ENCODE assay signal across 8 cellular contexts in the genomic region with DNA sequence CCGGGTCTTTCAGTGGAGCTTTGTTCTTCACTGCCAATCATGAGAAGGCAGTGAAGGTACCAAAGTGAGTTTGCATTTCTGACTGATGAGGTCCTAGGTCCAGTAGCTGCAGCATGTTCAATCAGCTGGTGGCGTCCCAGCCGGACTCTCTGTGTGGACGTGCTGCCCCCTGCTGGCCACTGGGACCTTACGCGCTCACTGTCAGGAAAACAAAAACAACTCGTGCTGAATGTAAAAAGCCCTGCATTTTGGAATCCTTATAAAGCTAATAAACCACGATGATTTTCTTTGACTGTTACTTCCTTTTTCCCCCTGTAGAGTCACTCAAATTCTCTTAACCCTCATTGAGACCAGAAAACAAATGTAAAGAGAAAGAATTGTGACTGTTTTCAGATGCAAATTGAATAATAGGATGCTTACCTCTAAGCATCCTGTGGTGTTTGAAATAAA. TPM values are rescaled to one million over a fixed set of nuclear protein-coding genes. Genes with fewer than 3 reads are reported as not detected.
DNase-seq lines count a peak whose midpoint lies in the region; ATAC-seq, FAIRE-seq and TF ChIP-seq lines count a peak whose summit lies in the region.

No MANE protein-coding gene starts in this region.

- no peak for FAIRE-seq in pancreas (lab: Jason Lieb, UNC)

- ATAC-seq in GM18502 (IDR thresholded peaks at IDR 0.05; ENCODE audit: poor library complexity, unreplicated experiment) = peak; percentile 51
- peak; percentile 33 to 65 (median 61) for ATAC-seq in pancreas

- in situ Hi-C loops in transverse colon (cut with MboI; ENCODE audit: low pct_ligation_motif_present in 1 of 4, low pct_unique_long_range_greater_than_20kb in 1 of 4, low sequenced_read_pairs in 3 of 4) = loop anchor here (10.0 to 25.0 kb wide), 3 partner anchors 367 to 642 kb away; a partner anchor contains a TSS

- no peak for TF ChIP-seq POLR2A in transverse colon (IDR thresholded peaks at IDR 0.05)

- H3K4me3 Mint-ChIP-seq in glutamatergic neuron (ENCODE audit: unreplicated experiment) = no peak overlapping the region

- H3K36me3 ChIP-seq in MG63 (no peaks in the 10 kb centered on the region), pancreas (no peaks in the 10 kb centered on the region), transverse colon (no peaks in the 10 kb centered on the region)

- TF ChIP-seq CTCF in glutamatergic neuron (IDR thresholded peaks at IDR 0.05; ENCODE audit: partially characterized antibody, unreplicated experiment) (peak; percentile 96), pancreas (IDR thresholded peaks at IDR 0.05) (peak; percentile 90 to 98 (median 94)), transverse colon (IDR thresholded peaks at IDR 0.05) (peak; percentile 87 to 95 (median 93))

- no peak overlapping the region for H3K27ac ChIP-seq in pancreas
- no peak overlapping the region for H3K27ac ChIP-seq in transverse colon

- 0 to 1% methylated on average over 8 of the region's 8 CpGs for WGBS in pancreas, 2 donors
- WGBS in transverse colon (ENCODE audit: low coverage in 1 of 2), 2 donors = 0 to 2% methylated on average over 4 to 8 of the region's 8 CpGs

- no peaks in the 10 kb centered on the region for H3K9me3 ChIP-seq in MG63
- no peaks in the 10 kb centered on the region for H3K9me3 ChIP-seq in pancreas
- H3K9me3 ChIP-seq in transverse colon = no peaks in the 10 kb centered on the region

- H3K4me3 ChIP-seq in MG63 (no peak overlapping the region), pancreas (no peak overlapping the region), transverse colon (no peak overlapping the region)

- no peak for TF ChIP-seq EP300 in transverse colon (IDR thresholded peaks at IDR 0.05; ENCODE audit: low read depth)

- DNase-seq in 8988T (peak; percentile 40), MG63 (peak; percentile 71), SK-N-DZ (ENCODE audit: low spot score) (peak; percentile 82), glutamatergic neuron (peak; percentile 94), pancreas (peak; percentile 80 to 97 (median 91)), transverse colon (peak; percentile 91)
- DNase-seq in activated naive CD4-positive, alpha-beta T cell (lab: John Stamatoyannopoulos, UW) = peak; percentile 38 to 66 (median 61)

- intact Hi-C loops in pancreas (cut with DNase I) (loop anchor here in 2 of 3 donors (5.0 to 10.0 kb wide), 2 partner anchors 195 to 372 kb away; no protein-coding TSS in a partner anchor), transverse colon (cut with DNase I; ENCODE audit: low total_unique reads) (loop anchor here (10.0 kb wide), 1 partner anchor 645 kb away; no protein-coding TSS in a partner anchor)

- peaks cover 13% of the 10 kb centered on the region for H3K27me3 ChIP-seq in MG63
- no peaks in the 10 kb centered on the region for H3K27me3 ChIP-seq in pancreas
- peaks cover 26% of the 10 kb centered on the region for H3K27me3 ChIP-seq in transverse colon

- peaks cover 6 to 15% (median 7%) of the 10 kb centered on the region in 3 donors for H3K4me1 ChIP-seq in pancreas
- H3K4me1 ChIP-seq in transverse colon = peaks cover 0 to 23% (median 16%) of the 10 kb centered on the region in 4 donors

- peaks cover 5% of the 10 kb centered on the region for H3K9me3 Mint-ChIP-seq in glutamatergic neuron (ENCODE audit: unreplicated experiment)

- H3K4me1 Mint-ChIP-seq in glutamatergic neuron (ENCODE audit: low read depth, unreplicated experiment) = no peaks in the 10 kb centered on the region

- H3K27me3 Mint-ChIP-seq in glutamatergic neuron (ENCODE audit: unreplicated experiment) = peaks cover 2% of the 10 kb centered on the region

- H3K27ac Mint-ChIP-seq in glutamatergic neuron (ENCODE audit: unreplicated experiment) = no peak overlapping the region

- H3K36me3 Mint-ChIP-seq in glutamatergic neuron (ENCODE audit: unreplicated experiment) = no peaks in the 10 kb centered on the region

RNA-seq across cellular contexts. Expression of a gene that starts 4.9 kb away (rescaled TPM):
- 0.30 and 1.7 TPM in 2 replicates for total RNA-seq in MG63 (2014; rRNA removed; shearing (Covaris generic); ENCODE audit: low replicate concordance)
- 760 and 767 TPM in 2 replicates for polyA plus RNA-seq in SK-N-DZ (2014; cell fraction: cytosol; rRNA removed)
- 181 and 197 TPM in 2 replicates for polyA plus RNA-seq in SK-N-DZ (2014; cell fraction: nucleus; rRNA removed)
- 782 TPM for total RNA-seq in glutamatergic neuron (ENCODE audit: unreplicated experiment)
- total RNA-seq in pancreas = 100 to 1,000 TPM; 453 to 874 (median 687) TPM
- 100 to 1,000 TPM; 333 to 417 TPM for polyA plus RNA-seq in pancreas
- 1,000 to 10,000 TPM in 2 of 4 donors, 100 to 1,000 TPM in 2; 466 to 2,167 (median 1,255) TPM for total RNA-seq in transverse colon

RNA-seq across cellular contexts. Expression of a gene that starts 48.5 kb away (rescaled TPM):
- total RNA-seq in MG63 (2014; rRNA removed; shearing (Covaris generic); ENCODE audit: low replicate concordance) = 22.9 and 23.6 TPM in 2 replicates
- 13.7 and 18.7 TPM in 2 replicates for polyA plus RNA-seq in SK-N-DZ (2014; cell fraction: cytosol; rRNA removed)
- 5.1 and 10.9 TPM in 2 replicates for polyA plus RNA-seq in SK-N-DZ (2014; cell fraction: nucleus; rRNA removed)
- total RNA-seq in glutamatergic neuron (ENCODE audit: unreplicated experiment) (17.0 TPM), pancreas (1 to 10 TPM; 4.3 to 8.6 (median 6.3) TPM), transverse colon (10 to 100 TPM; 11.1 to 28.7 (median 21.6) TPM)
- 10 to 100 TPM; 15.3 to 16.3 TPM for polyA plus RNA-seq in pancreas

Comparison
In these comparisons a context has a peak if more than half of its experiments do, and no peak if none do; other contexts are left out.
1. DNase-seq: peak in every context shown above with its lines; median percentile 94 in glutamatergic neuron; 91 in pancreas; 91 in transverse colon; 82 in SK-N-DZ; 71 in MG63; 61 in activated naive CD4-positive, alpha-beta T cell; 40 in 8988T.
2. RNA of a gene that starts 4.9 kb away (total RNA-seq): 466 to 2,167 TPM in transverse colon, 782 TPM in glutamatergic neuron (single experiment) and 453 to 874 TPM in pancreas; 0.30 to 1.7 TPM in MG63; every median in the first group is over 100 times any median in the second.
3. Peak in every context shown above with its lines, with median percentiles within 50 percentile points of each other: CTCF ChIP-seq.